2 cellular contexts compared by ENCODE assay signal in the genomic region with DNA sequence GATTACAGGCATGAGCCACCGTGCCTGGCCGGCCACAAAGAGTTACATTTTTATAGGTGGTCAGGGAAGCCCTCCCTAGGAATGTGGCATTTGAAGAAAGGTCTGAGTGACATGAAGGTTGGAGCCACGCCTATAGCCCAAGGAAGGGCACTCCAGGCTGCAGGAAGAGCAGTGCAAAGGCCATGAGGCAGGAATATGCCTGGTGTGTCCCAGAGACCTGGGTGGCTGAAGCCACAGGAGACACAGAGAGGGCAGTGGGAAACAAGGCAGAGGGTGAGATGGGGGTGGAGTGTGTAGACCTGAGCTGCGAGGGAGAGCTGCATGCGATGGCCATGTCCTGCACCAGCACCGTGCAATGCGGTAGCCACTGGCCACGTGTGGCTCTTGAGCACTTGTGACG.
A peak's percentile ranks its signal among the peaks of the same experiment; 100 is the strongest.
TF ChIP-seq lines count a peak whose summit lies in the region.

No MANE protein-coding gene starts in this region.

TF ChIP-seq in GM23338, 12 proteins besides CTCF, POLR2A, EP300 and RAD21:
- TF ChIP-seq EZH2 (IDR thresholded peaks at IDR 0.05; ENCODE audit: low read depth, unreplicated experiment) (peak; percentile 22), CREB1 (CRISPR knock-in tag; IDR thresholded peaks at IDR 0.05; ENCODE audit: low read depth) (no peak)
- TF ChIP-seq, protein P1, sequence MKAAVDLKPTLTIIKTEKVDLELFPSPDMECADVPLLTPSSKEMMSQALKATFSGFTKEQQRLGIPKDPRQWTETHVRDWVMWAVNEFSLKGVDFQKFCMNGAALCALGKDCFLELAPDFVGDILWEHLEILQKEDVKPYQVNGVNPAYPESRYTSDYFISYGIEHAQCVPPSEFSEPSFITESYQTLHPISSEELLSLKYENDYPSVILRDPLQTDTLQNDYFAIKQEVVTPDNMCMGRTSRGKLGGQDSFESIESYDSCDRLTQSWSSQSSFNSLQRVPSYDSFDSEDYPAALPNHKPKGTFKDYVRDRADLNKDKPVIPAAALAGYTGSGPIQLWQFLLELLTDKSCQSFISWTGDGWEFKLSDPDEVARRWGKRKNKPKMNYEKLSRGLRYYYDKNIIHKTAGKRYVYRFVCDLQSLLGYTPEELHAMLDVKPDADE (IDR thresholded peaks at IDR 0.05): no peak

TF ChIP-seq in WTC11, 78 proteins besides CTCF, POLR2A, EP300 and RAD21:
- TF ChIP-seq, protein P2, sequence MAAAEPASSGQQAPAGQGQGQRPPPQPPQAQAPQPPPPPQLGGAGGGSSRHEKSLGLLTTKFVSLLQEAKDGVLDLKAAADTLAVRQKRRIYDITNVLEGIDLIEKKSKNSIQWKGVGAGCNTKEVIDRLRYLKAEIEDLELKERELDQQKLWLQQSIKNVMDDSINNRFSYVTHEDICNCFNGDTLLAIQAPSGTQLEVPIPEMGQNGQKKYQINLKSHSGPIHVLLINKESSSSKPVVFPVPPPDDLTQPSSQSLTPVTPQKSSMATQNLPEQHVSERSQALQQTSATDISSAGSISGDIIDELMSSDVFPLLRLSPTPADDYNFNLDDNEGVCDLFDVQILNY (CRISPR knock-in tag; IDR thresholded peaks at IDR 0.05): no peak
- TF ChIP-seq GTF2I (CRISPR knock-in tag; conservative IDR thresholded peaks at IDR 0.05) (0 out of 2 replicates have a peak, but pooled peaks have one; percentile 4), MYBL2 (CRISPR knock-in tag; IDR thresholded peaks at IDR 0.05) (no peak), FOXP1 (CRISPR knock-in tag; IDR thresholded peaks at IDR 0.05; ENCODE audit: borderline replicate concordance) (no peak), ATF1 (CRISPR knock-in tag; IDR thresholded peaks at IDR 0.05) (no peak), NFE2L1 (CRISPR knock-in tag; IDR thresholded peaks at IDR 0.05) (no peak)
- TF ChIP-seq, protein P3, sequence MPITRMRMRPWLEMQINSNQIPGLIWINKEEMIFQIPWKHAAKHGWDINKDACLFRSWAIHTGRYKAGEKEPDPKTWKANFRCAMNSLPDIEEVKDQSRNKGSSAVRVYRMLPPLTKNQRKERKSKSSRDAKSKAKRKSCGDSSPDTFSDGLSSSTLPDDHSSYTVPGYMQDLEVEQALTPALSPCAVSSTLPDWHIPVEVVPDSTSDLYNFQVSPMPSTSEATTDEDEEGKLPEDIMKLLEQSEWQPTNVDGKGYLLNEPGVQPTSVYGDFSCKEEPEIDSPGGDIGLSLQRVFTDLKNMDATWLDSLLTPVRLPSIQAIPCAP (CRISPR knock-in tag; IDR thresholded peaks at IDR 0.05): no peak
TF ChIP-seq in WTC11: peak in this region for 1.
